30 cellular contexts compared by ENCODE assay signal in the genomic region with DNA sequence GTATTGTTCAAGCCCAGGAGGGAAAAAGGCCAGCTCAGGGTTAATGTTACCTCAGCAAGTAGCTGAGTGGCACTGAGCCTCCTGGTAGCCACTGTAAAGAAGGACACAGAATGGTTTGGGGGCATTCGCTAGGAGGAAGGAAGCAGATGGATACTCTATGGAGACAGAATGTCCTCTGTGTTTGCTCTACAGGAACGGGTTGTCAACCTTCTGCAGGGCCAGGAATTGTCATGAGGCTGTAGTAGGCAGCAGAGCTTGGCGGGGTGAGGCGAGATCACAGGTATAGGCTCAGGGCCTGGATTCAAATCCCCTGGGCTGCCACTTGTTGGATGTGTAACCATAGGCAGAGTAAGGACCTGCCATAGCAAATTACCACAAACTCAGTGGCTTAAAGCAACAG.
"Had no signal": no experiment of that assay in that cellular context is flagged by ENCODE, and none has a peak within 500 bp of the region (broad histone marks: within the 10 kb centered on the region; RNA-seq: fewer than 3 reads in every experiment).

No MANE protein-coding gene starts in this region.

- ATAC-seq: activated CD4-positive, alpha-beta T cell treated with anti-CD3 and anti-CD28 coated beads for 36 hours; activated T-helper 17 cell treated with anti-CD3 and anti-CD28 coated beads, Interleukin-2, amount 50 U/mL, for 72 hours; Panc1; Right ventricle myocardium inferior; T-cell had no signal

- H3K27me3 ChIP-seq: adrenal gland had no signal

- H3K27ac ChIP-seq: adrenal gland, SK-N-MC, WERI-Rb-1 had no signal

- H3K4me3 ChIP-seq: adrenal gland, SK-N-MC had no signal

- H3K9me3 ChIP-seq: adrenal gland had no signal

- H3K36me3 ChIP-seq: adrenal gland, WERI-Rb-1 had no signal

- DNase-seq: activated CD4-positive, alpha-beta memory T cell treated with anti-CD3 and anti-CD28 coated beads, Interleukin-2, amount 10 ng/mL, durations not matched to agents 7 days and 5 days; activated CD4-positive, alpha-beta T cell treated with anti-CD3 and anti-CD28 coated beads for 36 hours; activated CD4-positive, alpha-beta T cell treated with anti-CD3 and anti-CD28 coated beads, Interleukin-2, amount 50 U/mL, for 1 hour; activated gamma-delta T cell; activated naive CD4-positive, alpha-beta T cell treated with anti-CD3 and anti-CD28 coated beads for 36 hours; activated T-cell treated with anti-CD3 and anti-CD28 coated beads for 4 hours; activated T-cell treated with anti-CD3 and anti-CD28 coated beads, Interleukin-2, amount 50 U/mL, for 48 hours; adrenal gland; anterior cingulate cortex; caudate nucleus; Kasumi-1; KBM-7; NCI-H1092; NCI-H1417; NCI-H1930; NCI-H2107; NCI-H2171 treated with DMSO at 0.1 percent for 48 hours; NCI-H226; NCI-H526 treated with DMSO at 0.1 percent for 48 hours; NK-92 treated with Interleukin-12 subunit alpha and Interleukin-12 subunit beta, amount 100 ng/mL, for 24 hours; OCI-M1; RPMI8226; T-cell; T-helper 2 cell; T1000; WERI-Rb-1 had no signal
